In genomic region chr6:44041461-44042260, GRCh38 we compare ENCODE assay signal across 1 cellular context.
TF ChIP-seq lines count a peak whose summit lies in the region.

No MANE protein-coding gene starts in this region.

TF ChIP-seq in K562, 482 proteins besides CTCF, POLR2A, EP300 and RAD21 (continued from another document):
- TF ChIP-seq MEF2D (tag; conservative IDR thresholded peaks at IDR 0.05; ENCODE audit: low read depth) (peak; percentile 60), ZBED1 (IDR thresholded peaks at IDR 0.05) (no peak), ZNF655 (CRISPR knock-in tag; IDR thresholded peaks at IDR 0.05) (no peak), FOXA3 (CRISPR knock-in tag; conservative IDR thresholded peaks at IDR 0.05 in 1 of 2, IDR thresholded peaks at IDR 0.05 in 1 of 2) (0 out of 4 replicates have a peak, but pooled peaks of 1 of the 2 experiments have one; percentile 19), ELF2 (CRISPR knock-in tag; IDR thresholded peaks at IDR 0.05) (no peak), PPARD (CRISPR knock-in tag; IDR thresholded peaks at IDR 0.05) (no peak), PHF20 (IDR thresholded peaks at IDR 0.05; ENCODE audit: partially characterized antibody) (no peak), MYBL2 (IDR thresholded peaks at IDR 0.05; ENCODE audit: low read depth) (no peak), MYBL2 (CRISPR knock-in tag; IDR thresholded peaks at IDR 0.05; ENCODE audit: borderline replicate concordance) (no peak), ARHGAP35 (IDR thresholded peaks at IDR 0.05; ENCODE audit: partially characterized antibody) (no peak), ETV1 (tag; conservative IDR thresholded peaks at IDR 0.05; ENCODE audit: low read depth) (peak; percentile 16), MAX (CRISPR knock-in tag; IDR thresholded peaks at IDR 0.05) (peak; percentile 46; the same call in 1 of the 2 replicates), FOXA1 (IDR thresholded peaks at IDR 0.05; ENCODE audit: borderline replicate concordance) (no peak)
- TF ChIP-seq, protein P1, sequence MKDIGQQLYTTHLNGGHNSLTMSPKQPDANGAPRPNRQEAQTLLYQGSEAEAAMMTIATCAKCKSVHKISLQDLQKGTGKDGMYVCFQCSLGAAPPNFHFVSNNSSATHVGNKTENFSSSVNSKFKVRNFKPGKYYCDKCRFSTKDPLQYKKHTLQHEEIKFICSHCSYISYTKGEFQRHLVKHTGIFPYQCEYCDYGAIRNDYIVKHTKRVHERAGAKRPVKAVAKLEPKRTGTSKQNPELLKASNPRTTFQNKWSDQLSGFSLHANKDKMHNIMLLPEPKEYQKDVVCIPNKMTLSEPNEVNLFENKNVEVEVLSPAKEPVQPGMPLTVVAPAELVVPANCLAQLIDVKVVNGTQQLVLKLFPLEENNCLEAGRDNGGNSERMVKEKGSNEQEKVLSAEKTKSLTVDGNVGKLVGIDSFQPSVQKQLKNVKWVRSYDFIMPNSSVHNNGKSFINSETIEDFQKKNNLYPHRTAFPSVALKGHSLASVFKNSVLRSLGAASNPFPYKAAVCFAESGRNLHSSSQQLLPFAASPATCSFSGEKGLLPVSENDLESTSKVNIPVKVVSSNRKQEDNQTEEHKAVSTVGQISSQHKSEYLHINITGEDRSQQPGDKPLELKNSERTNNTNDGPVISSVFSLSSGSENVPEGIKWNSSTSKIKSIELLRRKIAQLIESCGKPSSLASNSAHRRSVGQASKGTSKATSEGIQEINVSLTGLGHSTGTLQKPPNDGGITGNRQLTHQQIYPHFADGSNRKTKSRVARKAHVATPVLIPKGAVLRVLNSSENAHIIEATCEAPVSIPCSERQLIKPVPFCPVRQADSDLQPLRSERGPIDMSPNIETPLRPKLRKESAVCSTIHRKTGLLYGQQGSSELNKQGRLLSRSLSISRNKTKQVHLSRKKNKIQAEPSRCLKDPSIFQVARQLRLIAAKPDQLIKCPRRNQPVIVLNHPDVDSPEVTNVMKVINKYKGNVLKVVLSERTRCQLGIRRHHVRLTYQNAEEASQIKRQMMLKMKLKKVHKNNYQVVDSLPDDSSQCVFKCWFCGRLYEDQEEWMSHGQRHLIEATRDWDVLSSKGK (CRISPR knock-in tag; IDR thresholded peaks at IDR 0.05), result no peak
- TF ChIP-seq, protein P2, sequence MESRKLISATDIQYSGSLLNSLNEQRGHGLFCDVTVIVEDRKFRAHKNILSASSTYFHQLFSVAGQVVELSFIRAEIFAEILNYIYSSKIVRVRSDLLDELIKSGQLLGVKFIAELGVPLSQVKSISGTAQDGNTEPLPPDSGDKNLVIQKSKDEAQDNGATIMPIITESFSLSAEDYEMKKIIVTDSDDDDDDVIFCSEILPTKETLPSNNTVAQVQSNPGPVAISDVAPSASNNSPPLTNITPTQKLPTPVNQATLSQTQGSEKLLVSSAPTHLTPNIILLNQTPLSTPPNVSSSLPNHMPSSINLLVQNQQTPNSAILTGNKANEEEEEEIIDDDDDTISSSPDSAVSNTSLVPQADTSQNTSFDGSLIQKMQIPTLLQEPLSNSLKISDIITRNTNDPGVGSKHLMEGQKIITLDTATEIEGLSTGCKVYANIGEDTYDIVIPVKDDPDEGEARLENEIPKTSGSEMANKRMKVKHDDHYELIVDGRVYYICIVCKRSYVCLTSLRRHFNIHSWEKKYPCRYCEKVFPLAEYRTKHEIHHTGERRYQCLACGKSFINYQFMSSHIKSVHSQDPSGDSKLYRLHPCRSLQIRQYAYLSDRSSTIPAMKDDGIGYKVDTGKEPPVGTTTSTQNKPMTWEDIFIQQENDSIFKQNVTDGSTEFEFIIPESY (CRISPR knock-in tag; IDR thresholded peaks at IDR 0.05), result no peak
- TF ChIP-seq, protein P3, sequence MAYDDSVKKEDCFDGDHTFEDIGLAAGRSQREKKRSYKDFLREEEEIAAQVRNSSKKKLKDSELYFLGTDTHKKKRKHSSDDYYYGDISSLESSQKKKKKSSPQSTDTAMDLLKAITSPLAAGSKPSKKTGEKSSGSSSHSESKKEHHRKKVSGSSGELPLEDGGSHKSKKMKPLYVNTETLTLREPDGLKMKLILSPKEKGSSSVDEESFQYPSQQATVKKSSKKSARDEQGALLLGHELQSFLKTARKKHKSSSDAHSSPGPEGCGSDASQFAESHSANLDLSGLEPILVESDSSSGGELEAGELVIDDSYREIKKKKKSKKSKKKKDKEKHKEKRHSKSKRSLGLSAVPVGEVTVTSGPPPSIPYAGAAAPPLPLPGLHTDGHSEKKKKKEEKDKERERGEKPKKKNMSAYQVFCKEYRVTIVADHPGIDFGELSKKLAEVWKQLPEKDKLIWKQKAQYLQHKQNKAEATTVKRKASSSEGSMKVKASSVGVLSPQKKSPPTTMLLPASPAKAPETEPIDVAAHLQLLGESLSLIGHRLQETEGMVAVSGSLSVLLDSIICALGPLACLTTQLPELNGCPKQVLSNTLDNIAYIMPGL (CRISPR knock-in tag; IDR thresholded peaks at IDR 0.05), result 0 out of 2 replicates have a peak, but pooled peaks have one; percentile 26
- TF ChIP-seq, protein P4, sequence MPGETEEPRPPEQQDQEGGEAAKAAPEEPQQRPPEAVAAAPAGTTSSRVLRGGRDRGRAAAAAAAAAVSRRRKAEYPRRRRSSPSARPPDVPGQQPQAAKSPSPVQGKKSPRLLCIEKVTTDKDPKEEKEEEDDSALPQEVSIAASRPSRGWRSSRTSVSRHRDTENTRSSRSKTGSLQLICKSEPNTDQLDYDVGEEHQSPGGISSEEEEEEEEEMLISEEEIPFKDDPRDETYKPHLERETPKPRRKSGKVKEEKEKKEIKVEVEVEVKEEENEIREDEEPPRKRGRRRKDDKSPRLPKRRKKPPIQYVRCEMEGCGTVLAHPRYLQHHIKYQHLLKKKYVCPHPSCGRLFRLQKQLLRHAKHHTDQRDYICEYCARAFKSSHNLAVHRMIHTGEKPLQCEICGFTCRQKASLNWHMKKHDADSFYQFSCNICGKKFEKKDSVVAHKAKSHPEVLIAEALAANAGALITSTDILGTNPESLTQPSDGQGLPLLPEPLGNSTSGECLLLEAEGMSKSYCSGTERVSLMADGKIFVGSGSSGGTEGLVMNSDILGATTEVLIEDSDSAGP (CRISPR knock-in tag; IDR thresholded peaks at IDR 0.05), result no peak
